20 cellular contexts compared by ENCODE assay signal in the genomic region with DNA sequence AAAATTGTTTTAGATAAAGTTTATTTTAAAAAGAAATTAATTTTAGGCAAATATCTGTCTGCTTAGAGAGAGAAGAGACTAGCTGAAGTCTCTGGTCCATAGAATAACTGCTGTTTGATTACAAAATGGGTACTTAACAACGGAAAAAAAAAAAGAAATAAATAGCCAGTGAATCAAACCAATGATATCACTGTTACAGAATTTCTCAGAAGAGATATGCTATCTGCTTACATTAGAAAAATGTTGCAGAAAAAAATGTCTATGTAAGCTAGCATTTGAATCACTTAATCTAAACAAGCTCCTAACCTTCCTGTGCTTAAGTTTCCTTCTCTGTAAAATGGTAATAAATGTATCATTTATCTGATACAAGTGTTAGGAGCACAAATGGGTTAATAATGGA.
DNase-seq lines count a peak whose midpoint lies in the region; TF ChIP-seq lines count a peak whose summit lies in the region.
"Had no signal": no experiment of that assay in that cellular context is flagged by ENCODE, and none has a peak within 500 bp of the region (broad histone marks: within the 10 kb centered on the region; RNA-seq: fewer than 3 reads in every experiment).

No MANE protein-coding gene starts in this region.

- no peak overlapping the region for H3K9ac ChIP-seq in adipocyte (ENCODE audit: low read length)
- H3K9ac ChIP-seq in mesenchymal stem cell (ENCODE audit: low read length) = no peak overlapping the region
- H3K9ac ChIP-seq in H9 (ENCODE audit: extremely low read depth, insufficient read length, low read length) = no peak overlapping the region

- H4K91ac ChIP-seq in mesenchymal stem cell (ENCODE audit: low read length) (no peak overlapping the region), H9 (ENCODE audit: insufficient read length, low read depth, low read length) (no peak overlapping the region)

- H2BK5ac ChIP-seq in mesenchymal stem cell (ENCODE audit: low read depth, low read length, poor library complexity, severe bottlenecking) (no peak overlapping the region), H9 (ENCODE audit: insufficient read length, low read length) (no peak overlapping the region)

- H3K18ac ChIP-seq in mesenchymal stem cell (ENCODE audit: low read depth in 1 of 2, low read length in 2 of 2) = no peak overlapping the region
- H3K18ac ChIP-seq in H9 (ENCODE audit: insufficient read length, low read depth, low read length) = no peak overlapping the region

- H4K20me1 ChIP-seq in H9 (ENCODE audit: control insufficient read depth, insufficient read depth, insufficient read length) = no peaks in the 10 kb centered on the region

- H3K4me3 ChIP-seq in adipocyte (ENCODE audit: low read length) = no peak overlapping the region
- H3K4me3 ChIP-seq in mesenchymal stem cell (ENCODE audit: insufficient read depth in 1 of 2, low read depth in 1 of 2, low read length in 2 of 2) = no peak overlapping the region
- H3K4me3 ChIP-seq: A549, GM23338, HAP-1 had no signal

- H3K9me3 ChIP-seq in adipocyte (ENCODE audit: control insufficient read depth, low read length) = no peaks in the 10 kb centered on the region
- no peaks in the 10 kb centered on the region for H3K9me3 ChIP-seq in mesenchymal stem cell (ENCODE audit: control insufficient read depth, low read length)
- no peaks in the 10 kb centered on the region for H3K9me3 ChIP-seq in H9 (ENCODE audit: control insufficient read depth, low read depth, low read length)
- H3K9me3 ChIP-seq: A549, HAP-1 had no signal

- H3K9me3 Mint-ChIP-seq in H9 = 0 out of 5 replicates have a peak, but pooled peaks cover 0 to 2% of the 10 kb centered on the region in 2 experiments
- H3K9me3 Mint-ChIP-seq: CD4-positive, alpha-beta memory T cell; GM23338; HFFc6 had no signal

- H2BK12ac ChIP-seq in mesenchymal stem cell (ENCODE audit: low read length in 2 of 2) (no peak overlapping the region), H9 (ENCODE audit: insufficient read length, low read depth, low read length) (no peak overlapping the region)

- H3K4ac ChIP-seq in mesenchymal stem cell (ENCODE audit: low read depth in 1 of 2, low read length in 2 of 2) (no peak overlapping the region), H9 (ENCODE audit: low read depth, low read length) (no peak overlapping the region)

- H3K23ac ChIP-seq in mesenchymal stem cell (ENCODE audit: low read length in 2 of 2) (no peak overlapping the region), H9 (ENCODE audit: insufficient read length, low read depth, low read length) (no peak overlapping the region)

- H2BK15ac ChIP-seq in mesenchymal stem cell (ENCODE audit: low read depth, poor library complexity, severe bottlenecking) (no peak overlapping the region), H9 (ENCODE audit: low read depth, low read length) (no peak overlapping the region)

- POLR2A ChIA-PET in RWPE1 (lab: Yijun Ruan, JAX; ENCODE audit: low non-redundant PET) = no interaction called here

- no peaks in the 10 kb centered on the region for H3K36me3 Mint-ChIP-seq in H9 (ENCODE audit: insufficient read depth in 1 of 3, low read depth in 3 of 3)
- H3K36me3 Mint-ChIP-seq: CD4-positive, alpha-beta memory T cell had no signal

- H2AK5ac ChIP-seq in mesenchymal stem cell (ENCODE audit: low read length, severe bottlenecking) (no peak overlapping the region), H9 (ENCODE audit: insufficient read length, low read length) (no peak overlapping the region)

- WGBS in mesenchymal stem cell = no CpG with 5 or more reads among the region's 1 CpG
- WGBS in H9 (ENCODE audit: extremely low coverage, insufficient read length, low lambda C conversion rate) = no CpG with 5 or more reads among the region's 1 CpG

- H3K79me1 ChIP-seq in mesenchymal stem cell (replicated peaks; ENCODE audit: low read length, poor library complexity, severe bottlenecking) = no peaks in the 10 kb centered on the region
- no peaks in the 10 kb centered on the region for H3K79me1 ChIP-seq in H9 (ENCODE audit: insufficient read depth, low read depth, low read length, poor library complexity, severe bottlenecking)

- no peak overlapping the region for H3K56ac ChIP-seq in H9 (ENCODE audit: insufficient read length, low read depth, low read length)

- H2AFZ ChIP-seq in mesenchymal stem cell (ENCODE audit: low read depth, low read length) (no peak overlapping the region), H9 (ENCODE audit: low read length) (no peak overlapping the region)
- H2AFZ ChIP-seq: GM23338 had no signal

- no peak overlapping the region for H3T11ph ChIP-seq in H9 (ENCODE audit: low read length)

- no peaks in the 10 kb centered on the region for H3K4me1 ChIP-seq in adipocyte (ENCODE audit: control insufficient read depth, insufficient read depth, low read length)
- H3K4me1 ChIP-seq in mesenchymal stem cell (ENCODE audit: control insufficient read depth, insufficient read depth, low read depth, low read length) = no peaks in the 10 kb centered on the region
- no peaks in the 10 kb centered on the region for H3K4me1 ChIP-seq in H9 (ENCODE audit: insufficient read depth, low read length)
- H3K4me1 ChIP-seq: A549, HAP-1 had no signal

- no peaks in the 10 kb centered on the region for H3K79me2 ChIP-seq in H9 (ENCODE audit: insufficient read depth, low read length)

- H3K36me3 ChIP-seq in adipocyte (ENCODE audit: control insufficient read depth, insufficient read depth, low read length, severe bottlenecking) (no peaks in the 10 kb centered on the region), mesenchymal stem cell (ENCODE audit: control insufficient read depth in 1 of 2, insufficient read depth in 2 of 2, low read depth in 1 of 2, low read length in 2 of 2) (no peaks in the 10 kb centered on the region)
- H3K36me3 ChIP-seq: HAP-1 had no signal

- H2BK20ac ChIP-seq in H9 (ENCODE audit: low read depth, low read length, poor library complexity, severe bottlenecking) = no peak overlapping the region

- H3K4me1 Mint-ChIP-seq in H9 = no peaks in the 10 kb centered on the region
- H3K4me1 Mint-ChIP-seq: CD4-positive, alpha-beta memory T cell; GM23338 had no signal

- no peaks in the 10 kb centered on the region for H3K27me3 Mint-ChIP-seq in H9 (ENCODE audit: low read depth)

- H3K4me2 ChIP-seq in mesenchymal stem cell (ENCODE audit: low read length, poor library complexity, severe bottlenecking) (no peak overlapping the region), H9 (ENCODE audit: insufficient read depth, insufficient read length, low read length) (no peak overlapping the region)
- H3K4me2 ChIP-seq: A549, GM23338 had no signal

- H3K23me2 ChIP-seq in H9 (ENCODE audit: insufficient read length, low read depth, low read length, poor library complexity, severe bottlenecking) = no peaks in the 10 kb centered on the region

- TF ChIP-seq CTCF in H9 (conservative IDR thresholded peaks at IDR 0.05) (no peak), RWPE1 (conservative IDR thresholded peaks at IDR 0.05; ENCODE audit: low read depth) (no peak)

- DNase-seq in EH (ENCODE audit: low read depth) (peak; percentile 6), adipocyte (ENCODE audit: low read depth) (peak; percentile 25), fibroblast of peridontal ligament (ENCODE audit: extremely low read depth) (peak; percentile 22), mesenchymal stem cell (peak; percentile 9), NCI-H1694 treated with DMSO at 0.1 percent for 48 hours (lab: John Stamatoyannopoulos, UW) (no peak), H9 (no peak), RPMI8226 (no peak), RWPE1 (ENCODE audit: low spot score) (no peak)
- DNase-seq: 8988T; ACHN; C1 segment of cervical spinal cord; Calu3; CD4-positive, alpha-beta memory T cell; COR-L47; DMS53; DMS79 treated with DMSO at 0.1 percent for 48 hours; HFFc6 had no signal

- H3K14ac ChIP-seq in mesenchymal stem cell (ENCODE audit: low read length in 2 of 2) (no peak overlapping the region), H9 (ENCODE audit: insufficient read depth, low read length) (no peak overlapping the region)

- H4K5ac ChIP-seq in H9 (ENCODE audit: insufficient read length, low read depth, low read length) = no peak overlapping the region

- no peak overlapping the region for H3K27ac Mint-ChIP-seq in H9
- H3K27ac Mint-ChIP-seq: CD4-positive, alpha-beta memory T cell; GM23338; HFFc6 had no signal

- no peak overlapping the region for H3K4me3 Mint-ChIP-seq in H9
- H3K4me3 Mint-ChIP-seq: CD4-positive, alpha-beta memory T cell; GM23338; HFFc6 had no signal

- CTCF ChIA-PET in RWPE1 (lab: Yijun Ruan, JAX) = interaction anchor here (0.6 to 0.7 kb wide), 2 partner anchors 28 to 648 kb away, joined by 3 read pairs; no protein-coding TSS in a partner anchor

- H2BK120ac ChIP-seq in mesenchymal stem cell (ENCODE audit: low read depth, low read length) (no peak overlapping the region), H9 (ENCODE audit: low read depth, low read length, poor library complexity, severe bottlenecking) (no peak overlapping the region)

- H3K27ac ChIP-seq in mesenchymal stem cell (ENCODE audit: low read length, poor library complexity, severe bottlenecking) (no peak overlapping the region), H9 (ENCODE audit: insufficient read length, low read depth, low read length) (no peak overlapping the region), RWPE1 (no peak overlapping the region)
- H3K27ac ChIP-seq: A549 had no signal

- no peaks in the 10 kb centered on the region for H3K27me3 ChIP-seq in adipocyte (replicated peaks; ENCODE audit: control insufficient read depth, insufficient read depth, low read length)
- H3K27me3 ChIP-seq in mesenchymal stem cell (ENCODE audit: control insufficient read depth in 1 of 2, insufficient read depth in 1 of 2, low read length in 2 of 2) = no peaks in the 10 kb centered on the region
- H3K27me3 ChIP-seq in H9 (ENCODE audit: insufficient read depth, low read length) = no peaks in the 10 kb centered on the region

- H4K8ac ChIP-seq in mesenchymal stem cell (ENCODE audit: low read length) (no peak overlapping the region), H9 (replicated peaks; ENCODE audit: insufficient read length, low read depth, low read length) (no peak overlapping the region)

Comparison
In these comparisons a context has a peak if more than half of its experiments do, and no peak if none do; other contexts are left out.
1. DNase-seq: peak in EH (single experiment), adipocyte (single experiment), fibroblast of peridontal ligament (single experiment) and mesenchymal stem cell (single experiment); none in NCI-H1694 treated with DMSO at 0.1 percent for 48 hours (single experiment), H9 (single experiment), RPMI8226 (single experiment) and RWPE1 (single experiment).